Comparison of ENCODE assay signal across 8 cellular contexts in the genomic region with DNA sequence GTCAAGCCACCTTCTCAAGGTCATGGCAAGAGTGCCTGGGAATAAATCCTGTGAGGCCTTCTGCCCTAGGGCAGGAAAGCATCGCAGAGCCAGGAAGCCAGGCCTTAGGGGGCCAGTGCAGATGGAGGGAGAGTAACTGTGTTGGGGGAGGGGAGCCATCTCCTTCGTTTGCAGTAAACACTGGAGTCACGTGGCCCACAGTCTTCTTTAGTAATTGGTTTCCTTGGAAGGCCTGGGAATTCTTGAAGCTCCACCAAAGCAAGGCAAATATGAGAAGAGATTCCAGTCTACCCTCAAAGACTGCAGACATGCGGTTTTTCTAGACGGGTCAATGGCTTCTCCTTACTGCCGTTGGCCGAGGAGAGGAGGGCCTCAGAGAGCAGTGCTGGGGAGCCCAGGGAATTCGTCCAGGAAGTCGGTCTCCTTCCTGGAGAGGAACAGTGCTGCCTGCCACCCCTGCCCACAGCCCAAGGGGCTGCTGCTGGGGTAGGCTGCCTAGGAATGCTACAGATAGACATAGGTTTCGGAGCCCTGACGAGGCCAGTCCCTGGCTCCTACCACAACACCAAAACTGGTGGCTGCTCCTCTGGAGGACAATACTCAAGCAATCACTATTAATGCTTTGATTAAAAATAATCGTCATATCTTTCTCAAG. TPM values are rescaled to one million over a fixed set of nuclear protein-coding genes. Genes with fewer than 3 reads are reported as not detected.
DNase-seq lines count a peak whose midpoint lies in the region; ATAC-seq and TF ChIP-seq lines count a peak whose summit lies in the region.

No MANE protein-coding gene starts in this region.

- peak overlapping the region; percentile 79 for H3K27ac ChIP-seq in left ventricle myocardium inferior (replicated peaks)
- H3K27ac ChIP-seq in lower lobe of right lung: peak overlapping the region; percentile 76

- H3K27me3 ChIP-seq in left ventricle myocardium inferior (ENCODE audit: low read depth): no peaks in the 10 kb centered on the region
- no peaks in the 10 kb centered on the region for H3K27me3 ChIP-seq in lower lobe of right lung (ENCODE audit: low read depth)

- peaks cover 23% of the 10 kb centered on the region for H3K36me3 ChIP-seq in left ventricle myocardium inferior
- peaks cover 27% of the 10 kb centered on the region for H3K36me3 ChIP-seq in lower lobe of right lung

- peaks cover 82% of the 10 kb centered on the region for H3K4me1 ChIP-seq in left ventricle myocardium inferior
- peaks cover 85% of the 10 kb centered on the region for H3K4me1 ChIP-seq in lower lobe of right lung

- ATAC-seq in left cardiac atrium (no peak), lower lobe of right lung (no peak), GM21528 (IDR thresholded peaks at IDR 0.05; ENCODE audit: low FRiP score, unreplicated experiment) (no peak), HG02588 (IDR thresholded peaks at IDR 0.05; ENCODE audit: unreplicated experiment) (no peak)

- DNase-seq in left ventricle myocardium inferior: no peak
- no peak for DNase-seq in left cardiac atrium
- DNase-seq in brain pericyte (ENCODE audit: low read depth, low spot score): peak; percentile 76
- DNase-seq in lower lobe of right lung: no peak
- no peak for DNase-seq in HPDE6-E6E7 (ENCODE audit: extremely low spot score)
- no peak for DNase-seq in stimulated activated CD4-positive, alpha-beta T cell treated with anti-CD3 and anti-CD28 coated beads, Interleukin-4, amount 100 ng/mL, for 1 hour

- intact Hi-C loops in left ventricle myocardium inferior (cut with micrococcal nuclease): no loop called here
- intact Hi-C loops in left cardiac atrium (cut with DNase I): loop anchor here in 1 of 2 donors (5.0 kb wide), 1 partner anchor 37 kb away; no protein-coding TSS in a partner anchor
- intact Hi-C loops in lower lobe of right lung (cut with DNase I): no loop called here

- H3K9me3 ChIP-seq in left ventricle myocardium inferior (replicated peaks) (no peaks in the 10 kb centered on the region), lower lobe of right lung (no peaks in the 10 kb centered on the region)

- TF ChIP-seq CTCF in left ventricle myocardium inferior (IDR thresholded peaks at IDR 0.05; ENCODE audit: borderline replicate concordance) (no peak), lower lobe of right lung (IDR thresholded peaks at IDR 0.05) (no peak)

- H3K4me3 ChIP-seq in left ventricle myocardium inferior: no peak overlapping the region
- H3K4me3 ChIP-seq in lower lobe of right lung: no peak overlapping the region

RNA-seq across cellular contexts. Expression of gene ANP32A, which starts 30.6 kb away (rescaled TPM):
- total RNA-seq in left ventricle myocardium inferior (150 TPM), left cardiac atrium (100 to 1,000 TPM; 106 to 118 TPM), lower lobe of right lung (129 TPM)
